21 cellular contexts compared by ENCODE assay signal in the genomic region with DNA sequence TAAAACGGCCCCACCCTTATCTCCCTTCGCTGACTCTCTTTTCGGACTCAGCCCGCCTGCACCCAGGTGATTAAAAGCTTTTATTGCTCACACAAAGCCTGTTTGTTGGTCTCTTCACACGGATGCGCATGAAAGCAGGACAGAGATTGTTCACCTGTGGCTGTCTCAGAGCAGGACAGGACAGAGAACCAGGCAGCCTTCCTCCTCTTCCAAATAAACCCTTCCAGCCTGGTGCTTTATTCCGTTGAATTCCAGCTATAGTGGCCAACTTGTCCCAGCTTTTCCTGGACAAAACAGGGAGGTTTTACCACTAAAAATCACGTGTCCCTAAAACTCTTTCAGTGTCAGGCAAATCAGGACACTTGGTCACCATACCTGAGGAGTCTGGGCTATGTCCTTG. TPM values are rescaled to one million over a fixed set of nuclear protein-coding genes. Genes with fewer than 3 reads are reported as not detected.
"Had no signal": no experiment of that assay in that cellular context is flagged by ENCODE, and none has a peak within 500 bp of the region (broad histone marks: within the 10 kb centered on the region; RNA-seq: fewer than 3 reads in every experiment).

No MANE protein-coding gene starts in this region.

- H3K4me3 ChIP-seq: adrenal gland, body of pancreas, colonic mucosa, skin epidermis, tibial artery, uterus had no signal

- H3K4me1 ChIP-seq: adrenal gland, body of pancreas, colonic mucosa, tibial artery, uterus had no signal

- H3K27ac Mint-ChIP-seq: activated CD4-positive, alpha-beta memory T cell treated with anti-CD3 and anti-CD28 coated beads for 36 hours; activated CD8-positive, alpha-beta memory T cell treated with anti-CD3 and anti-CD28 coated beads, Interleukin-2, amount 10 ng/mL, durations not matched to agents 7 days and 5 days; activated naive CD4-positive, alpha-beta T cell treated with anti-CD3 and anti-CD28 coated beads, Interleukin-2, amount 50 U/mL, for 24 hours; memory B cell; natural killer cell treated with Interleukin-12 subunit alpha and Interleukin-12 subunit beta and Interleukin-15 and Interleukin-18, amount 100 ng/mL, for 72 hours had no signal

- H3K9me3 Mint-ChIP-seq: activated CD4-positive, alpha-beta memory T cell treated with anti-CD3 and anti-CD28 coated beads for 36 hours; activated naive CD4-positive, alpha-beta T cell treated with anti-CD3 and anti-CD28 coated beads, Interleukin-2, amount 50 U/mL, for 24 hours; activated T-cell treated with anti-CD3 and anti-CD28 coated beads, Interleukin-2, amount 50 U/mL, for 4 hours; memory B cell; natural killer cell treated with Interleukin-12 subunit alpha and Interleukin-12 subunit beta and Interleukin-15 and Interleukin-18, amount 100 ng/mL, for 72 hours had no signal

- H3K36me3 Mint-ChIP-seq: activated CD4-positive, alpha-beta memory T cell treated with anti-CD3 and anti-CD28 coated beads for 36 hours; activated CD8-positive, alpha-beta memory T cell treated with anti-CD3 and anti-CD28 coated beads, Interleukin-2, amount 10 ng/mL, durations not matched to agents 7 days and 5 days; activated naive CD4-positive, alpha-beta T cell treated with anti-CD3 and anti-CD28 coated beads, Interleukin-2, amount 50 U/mL, for 24 hours; memory B cell; natural killer cell treated with Interleukin-12 subunit alpha and Interleukin-12 subunit beta and Interleukin-15 and Interleukin-18, amount 100 ng/mL, for 72 hours had no signal

- H3K4me1 Mint-ChIP-seq: activated CD8-positive, alpha-beta memory T cell treated with anti-CD3 and anti-CD28 coated beads, Interleukin-2, amount 10 ng/mL, durations not matched to agents 7 days and 5 days; activated naive CD4-positive, alpha-beta T cell treated with anti-CD3 and anti-CD28 coated beads, Interleukin-2, amount 50 U/mL, for 24 hours; memory B cell had no signal

- DNase-seq: activated CD4-positive, alpha-beta memory T cell treated with anti-CD3 and anti-CD28 coated beads for 36 hours; activated CD8-positive, alpha-beta memory T cell treated with anti-CD3 and anti-CD28 coated beads, Interleukin-2, amount 10 ng/mL, durations not matched to agents 7 days and 5 days; activated effector memory CD4-positive, alpha-beta T cell treated with anti-CD3 and anti-CD28 coated beads, Interleukin-2, amount 50 U/mL, for 16 hours; activated T-cell treated with anti-CD3 and anti-CD28 coated beads, Interleukin-2, amount 50 U/mL, for 4 hours; adrenal gland; body of pancreas; caudate nucleus; colonic mucosa; left ventricle myocardium superior; nucleus accumbens; posterior cingulate gyrus; stimulated activated CD4-positive, alpha-beta T cell treated with anti-CD3 and anti-CD28 coated beads, Interleukin-4, amount 100 ng/mL, for 24 hours; stimulated activated naive CD4-positive, alpha-beta T cell; tibial artery; uterus had no signal

- ATAC-seq: activated CD8-positive, alpha-beta memory T cell treated with anti-CD3 and anti-CD28 coated beads, Interleukin-2, amount 10 ng/mL, durations not matched to agents 7 days and 5 days; activated T-cell treated with anti-CD3 and anti-CD28 coated beads, Interleukin-2, amount 50 U/mL, for 4 hours; body of pancreas; esophagus mucosa; left ventricle myocardium superior; natural killer cell treated with Interleukin-12 subunit alpha and Interleukin-12 subunit beta and Interleukin-15 and Interleukin-18, amount 100 ng/mL, for 72 hours had no signal

- H3K9me3 ChIP-seq: adrenal gland, body of pancreas, colonic mucosa, tibial artery, uterus had no signal

- H3K4me3 Mint-ChIP-seq: activated CD4-positive, alpha-beta memory T cell treated with anti-CD3 and anti-CD28 coated beads for 36 hours; activated CD8-positive, alpha-beta memory T cell treated with anti-CD3 and anti-CD28 coated beads, Interleukin-2, amount 10 ng/mL, durations not matched to agents 7 days and 5 days; activated naive CD4-positive, alpha-beta T cell treated with anti-CD3 and anti-CD28 coated beads, Interleukin-2, amount 50 U/mL, for 24 hours; activated T-cell treated with anti-CD3 and anti-CD28 coated beads, Interleukin-2, amount 50 U/mL, for 4 hours; memory B cell; natural killer cell treated with Interleukin-12 subunit alpha and Interleukin-12 subunit beta and Interleukin-15 and Interleukin-18, amount 100 ng/mL, for 72 hours had no signal

- H3K27me3 ChIP-seq: body of pancreas, colonic mucosa, uterus had no signal

- H3K27ac ChIP-seq: adrenal gland, body of pancreas, colonic mucosa, skin epidermis, tibial artery, uterus had no signal

- H3K36me3 ChIP-seq: adrenal gland, colonic mucosa, tibial artery, uterus had no signal

- H3K27me3 Mint-ChIP-seq: activated naive CD4-positive, alpha-beta T cell treated with anti-CD3 and anti-CD28 coated beads, Interleukin-2, amount 50 U/mL, for 24 hours had no signal

RNA-seq across cellular contexts. Expression of gene DMRTB1, which starts 9.5 kb away (rescaled TPM):
- total RNA-seq: activated CD4-positive, alpha-beta memory T cell treated with anti-CD3 and anti-CD28 coated beads for 36 hours; activated CD8-positive, alpha-beta memory T cell treated with anti-CD3 and anti-CD28 coated beads, Interleukin-2, amount 10 ng/mL, durations not matched to agents 7 days and 5 days; activated T-cell treated with anti-CD3 and anti-CD28 coated beads, Interleukin-2, amount 50 U/mL, for 4 hours; adrenal gland; body of pancreas; colonic mucosa; esophagus mucosa; left ventricle myocardium superior; natural killer cell treated with Interleukin-12 subunit alpha and Interleukin-12 subunit beta and Interleukin-15 and Interleukin-18, amount 100 ng/mL, for 72 hours; subcutaneous adipose tissue; uterus had no signal
- polyA plus RNA-seq: adrenal gland had no signal
